18 cellular contexts compared by ENCODE assay signal in the genomic region with DNA sequence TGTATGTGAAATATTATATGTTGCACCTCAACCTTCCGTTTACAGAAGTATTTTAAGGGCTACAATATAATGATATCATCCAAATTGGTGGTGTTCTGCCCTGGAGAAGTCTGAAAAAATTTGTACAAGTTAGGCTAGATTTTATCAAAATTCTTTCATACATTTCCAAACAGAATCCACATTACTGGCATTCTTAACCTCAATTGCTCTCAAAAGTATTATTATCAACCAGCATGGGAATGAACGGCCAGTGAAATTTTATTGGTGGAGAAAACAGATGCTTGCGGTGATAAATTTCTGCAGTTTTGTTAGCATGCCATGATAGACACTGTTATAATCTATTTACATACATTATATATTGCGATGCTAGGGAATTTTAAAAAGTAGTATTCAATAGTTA.
"Had no signal": no experiment of that assay in that cellular context is flagged by ENCODE, and none has a peak within 500 bp of the region (broad histone marks: within the 10 kb centered on the region; RNA-seq: fewer than 3 reads in every experiment).

No MANE protein-coding gene starts in this region.

- ATAC-seq: foreskin keratinocyte; gastroesophageal sphincter; heart left ventricle; left cardiac atrium; left lung; mucosa of descending colon; natural killer cell treated with Interleukin-12 subunit alpha and Interleukin-12 subunit beta and Interleukin-15 and Interleukin-18, amount 100 ng/mL, for 72 hours; sciatic nerve; stimulated activated effector memory CD8-positive, alpha-beta T cell treated with anti-CD3 and anti-CD28 coated beads, Interleukin-12 subunit alpha, Interleukin-12 subunit beta, amount 100 ng/mL, for 72 hours had no signal

- DNase-seq: dermis blood vessel endothelial cell; effector memory CD4-positive, alpha-beta T cell; foreskin keratinocyte; heart left ventricle; left cardiac atrium; left lung; mesenchymal stem cell; mucosa of descending colon; naive B cell; stimulated activated CD4-positive, alpha-beta T cell treated with anti-CD3 and anti-CD28 coated beads, Interleukin-2, amount 100 ng/mL, for 24 hours; stimulated activated CD4-positive, alpha-beta T cell treated with anti-CD3 and anti-CD28 coated beads, Interleukin-4, amount 100 ng/mL, for 24 hours; stimulated activated naive CD4-positive, alpha-beta T cell treated with Interleukin-2 at 50 U/mL for 16 hours; stomach; thyroid gland had no signal
